ENCODE assay signal across 1 cellular context in genomic region chr14:23061995-23062394, GRCh38.
TF ChIP-seq lines count a peak whose summit lies in the region.

No MANE protein-coding gene starts in this region.

TF ChIP-seq in liver, 16 proteins besides CTCF, POLR2A, EP300 and RAD21 (continued from another document):
- TF ChIP-seq, protein P1, sequence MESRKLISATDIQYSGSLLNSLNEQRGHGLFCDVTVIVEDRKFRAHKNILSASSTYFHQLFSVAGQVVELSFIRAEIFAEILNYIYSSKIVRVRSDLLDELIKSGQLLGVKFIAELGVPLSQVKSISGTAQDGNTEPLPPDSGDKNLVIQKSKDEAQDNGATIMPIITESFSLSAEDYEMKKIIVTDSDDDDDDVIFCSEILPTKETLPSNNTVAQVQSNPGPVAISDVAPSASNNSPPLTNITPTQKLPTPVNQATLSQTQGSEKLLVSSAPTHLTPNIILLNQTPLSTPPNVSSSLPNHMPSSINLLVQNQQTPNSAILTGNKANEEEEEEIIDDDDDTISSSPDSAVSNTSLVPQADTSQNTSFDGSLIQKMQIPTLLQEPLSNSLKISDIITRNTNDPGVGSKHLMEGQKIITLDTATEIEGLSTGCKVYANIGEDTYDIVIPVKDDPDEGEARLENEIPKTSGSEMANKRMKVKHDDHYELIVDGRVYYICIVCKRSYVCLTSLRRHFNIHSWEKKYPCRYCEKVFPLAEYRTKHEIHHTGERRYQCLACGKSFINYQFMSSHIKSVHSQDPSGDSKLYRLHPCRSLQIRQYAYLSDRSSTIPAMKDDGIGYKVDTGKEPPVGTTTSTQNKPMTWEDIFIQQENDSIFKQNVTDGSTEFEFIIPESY (IDR thresholded peaks at IDR 0.05) = no peak
- peak; percentile 35 for TF ChIP-seq YY1 (IDR thresholded peaks at IDR 0.05)
- no peak for TF ChIP-seq EGR1 (IDR thresholded peaks at IDR 0.05; ENCODE audit: low read depth in 2 of 2)
- TF ChIP-seq FOXA1 (IDR thresholded peaks at IDR 0.05) = no peak
- TF ChIP-seq MAX (IDR thresholded peaks at IDR 0.05) = no peak
- TF ChIP-seq SP1 (IDR thresholded peaks at IDR 0.05) = no peak
- TF ChIP-seq HNF4A (conservative IDR thresholded peaks at IDR 0.05) = peak in 1 of 2 donors; percentile 7
- TF ChIP-seq GABPA (IDR thresholded peaks at IDR 0.05 in 1 of 2, conservative IDR thresholded peaks at IDR 0.05 in 1 of 2) = no peak
- peak in 1 of 2 donors; percentile 80 for TF ChIP-seq JUND (IDR thresholded peaks at IDR 0.05)
